ENCODE assay signal across 1 cellular context in the genomic region with DNA sequence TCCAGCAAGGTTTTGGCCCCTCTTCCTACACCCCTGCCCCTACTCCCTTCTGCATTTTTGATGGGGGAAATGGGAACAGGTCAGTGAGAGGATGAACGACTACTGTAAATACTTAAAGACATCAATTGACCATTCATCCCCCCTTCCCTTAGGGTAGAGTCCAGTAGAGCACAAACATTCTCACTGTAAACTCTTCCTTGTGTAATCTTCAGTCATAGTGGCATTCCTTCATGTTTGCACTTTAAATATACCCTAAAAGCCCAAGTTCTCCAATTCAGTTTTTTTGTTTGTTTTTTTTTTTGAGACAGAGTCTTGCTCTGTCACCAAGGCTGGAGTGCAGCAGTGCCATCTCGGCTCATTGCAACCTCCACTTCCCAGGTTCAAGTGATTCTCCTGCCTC.
TF ChIP-seq lines count a peak whose summit lies in the region.

No MANE protein-coding gene starts in this region.

TF ChIP-seq in HepG2, 621 proteins besides CTCF, POLR2A, EP300 and RAD21 (continued from another document and continues in another):
- TF ChIP-seq, protein P1, sequence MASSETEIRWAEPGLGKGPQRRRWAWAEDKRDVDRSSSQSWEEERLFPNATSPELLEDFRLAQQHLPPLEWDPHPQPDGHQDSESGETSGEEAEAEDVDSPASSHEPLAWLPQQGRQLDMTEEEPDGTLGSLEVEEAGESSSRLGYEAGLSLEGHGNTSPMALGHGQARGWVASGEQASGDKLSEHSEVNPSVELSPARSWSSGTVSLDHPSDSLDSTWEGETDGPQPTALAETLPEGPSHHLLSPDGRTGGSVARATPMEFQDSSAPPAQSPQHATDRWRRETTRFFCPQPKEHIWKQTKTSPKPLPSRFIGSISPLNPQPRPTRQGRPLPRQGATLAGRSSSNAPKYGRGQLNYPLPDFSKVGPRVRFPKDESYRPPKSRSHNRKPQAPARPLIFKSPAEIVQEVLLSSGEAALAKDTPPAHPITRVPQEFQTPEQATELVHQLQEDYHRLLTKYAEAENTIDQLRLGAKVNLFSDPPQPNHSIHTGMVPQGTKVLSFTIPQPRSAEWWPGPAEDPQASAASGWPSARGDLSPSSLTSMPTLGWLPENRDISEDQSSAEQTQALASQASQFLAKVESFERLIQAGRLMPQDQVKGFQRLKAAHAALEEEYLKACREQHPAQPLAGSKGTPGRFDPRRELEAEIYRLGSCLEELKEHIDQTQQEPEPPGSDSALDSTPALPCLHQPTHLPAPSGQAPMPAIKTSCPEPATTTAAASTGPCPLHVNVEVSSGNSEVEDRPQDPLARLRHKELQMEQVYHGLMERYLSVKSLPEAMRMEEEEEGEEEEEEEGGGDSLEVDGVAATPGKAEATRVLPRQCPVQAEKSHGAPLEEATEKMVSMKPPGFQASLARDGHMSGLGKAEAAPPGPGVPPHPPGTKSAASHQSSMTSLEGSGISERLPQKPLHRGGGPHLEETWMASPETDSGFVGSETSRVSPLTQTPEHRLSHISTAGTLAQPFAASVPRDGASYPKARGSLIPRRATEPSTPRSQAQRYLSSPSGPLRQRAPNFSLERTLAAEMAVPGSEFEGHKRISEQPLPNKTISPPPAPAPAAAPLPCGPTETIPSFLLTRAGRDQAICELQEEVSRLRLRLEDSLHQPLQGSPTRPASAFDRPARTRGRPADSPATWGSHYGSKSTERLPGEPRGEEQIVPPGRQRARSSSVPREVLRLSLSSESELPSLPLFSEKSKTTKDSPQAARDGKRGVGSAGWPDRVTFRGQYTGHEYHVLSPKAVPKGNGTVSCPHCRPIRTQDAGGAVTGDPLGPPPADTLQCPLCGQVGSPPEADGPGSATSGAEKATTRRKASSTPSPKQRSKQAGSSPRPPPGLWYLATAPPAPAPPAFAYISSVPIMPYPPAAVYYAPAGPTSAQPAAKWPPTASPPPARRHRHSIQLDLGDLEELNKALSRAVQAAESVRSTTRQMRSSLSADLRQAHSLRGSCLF (CRISPR knock-in tag; IDR thresholded peaks at IDR 0.05; ENCODE audit: borderline replicate concordance) = no peak
- no peak for TF ChIP-seq RBM39 (IDR thresholded peaks at IDR 0.05; ENCODE audit: low read depth, low read length, poor library complexity, severe bottlenecking)
- TF ChIP-seq KAT7 (CRISPR knock-in tag; IDR thresholded peaks at IDR 0.05; ENCODE audit: borderline replicate concordance) = no peak
- no peak for TF ChIP-seq ZMYM3 (CRISPR knock-in tag; IDR thresholded peaks at IDR 0.05)
- TF ChIP-seq, protein P2, sequence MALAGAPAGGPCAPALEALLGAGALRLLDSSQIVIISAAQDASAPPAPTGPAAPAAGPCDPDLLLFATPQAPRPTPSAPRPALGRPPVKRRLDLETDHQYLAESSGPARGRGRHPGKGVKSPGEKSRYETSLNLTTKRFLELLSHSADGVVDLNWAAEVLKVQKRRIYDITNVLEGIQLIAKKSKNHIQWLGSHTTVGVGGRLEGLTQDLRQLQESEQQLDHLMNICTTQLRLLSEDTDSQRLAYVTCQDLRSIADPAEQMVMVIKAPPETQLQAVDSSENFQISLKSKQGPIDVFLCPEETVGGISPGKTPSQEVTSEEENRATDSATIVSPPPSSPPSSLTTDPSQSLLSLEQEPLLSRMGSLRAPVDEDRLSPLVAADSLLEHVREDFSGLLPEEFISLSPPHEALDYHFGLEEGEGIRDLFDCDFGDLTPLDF (CRISPR knock-in tag; IDR thresholded peaks at IDR 0.05) = no peak
- TF ChIP-seq TCF7 (IDR thresholded peaks at IDR 0.05; ENCODE audit: low read depth) = no peak
- no peak for TF ChIP-seq ZNF207 (IDR thresholded peaks at IDR 0.05; ENCODE audit: borderline replicate concordance)
- no peak for TF ChIP-seq FOXP1 (IDR thresholded peaks at IDR 0.05)
- TF ChIP-seq FOXP1 (CRISPR knock-in tag; IDR thresholded peaks at IDR 0.05) = peak; percentile 72
- no peak for TF ChIP-seq ZNF274 (CRISPR knock-in tag; IDR thresholded peaks at IDR 0.05)
- peak; percentile 51 for TF ChIP-seq TEAD3 (CRISPR knock-in tag; optimal IDR thresholded peaks at IDR 0.05; ENCODE audit: borderline replicate concordance)
- TF ChIP-seq TRIM24 (CRISPR knock-in tag; IDR thresholded peaks at IDR 0.05) = no peak
- TF ChIP-seq FOSL1 (CRISPR knock-in tag; IDR thresholded peaks at IDR 0.05; ENCODE audit: borderline replicate concordance) = no peak
- TF ChIP-seq, protein P3, sequence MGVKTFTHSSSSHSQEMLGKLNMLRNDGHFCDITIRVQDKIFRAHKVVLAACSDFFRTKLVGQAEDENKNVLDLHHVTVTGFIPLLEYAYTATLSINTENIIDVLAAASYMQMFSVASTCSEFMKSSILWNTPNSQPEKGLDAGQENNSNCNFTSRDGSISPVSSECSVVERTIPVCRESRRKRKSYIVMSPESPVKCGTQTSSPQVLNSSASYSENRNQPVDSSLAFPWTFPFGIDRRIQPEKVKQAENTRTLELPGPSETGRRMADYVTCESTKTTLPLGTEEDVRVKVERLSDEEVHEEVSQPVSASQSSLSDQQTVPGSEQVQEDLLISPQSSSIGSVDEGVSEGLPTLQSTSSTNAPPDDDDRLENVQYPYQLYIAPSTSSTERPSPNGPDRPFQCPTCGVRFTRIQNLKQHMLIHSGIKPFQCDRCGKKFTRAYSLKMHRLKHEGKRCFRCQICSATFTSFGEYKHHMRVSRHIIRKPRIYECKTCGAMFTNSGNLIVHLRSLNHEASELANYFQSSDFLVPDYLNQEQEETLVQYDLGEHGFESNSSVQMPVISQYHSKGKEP (CRISPR knock-in tag; IDR thresholded peaks at IDR 0.05) = no peak
- TF ChIP-seq ZBTB38 (CRISPR knock-in tag; IDR thresholded peaks at IDR 0.05) = no peak
- TF ChIP-seq, protein P4, sequence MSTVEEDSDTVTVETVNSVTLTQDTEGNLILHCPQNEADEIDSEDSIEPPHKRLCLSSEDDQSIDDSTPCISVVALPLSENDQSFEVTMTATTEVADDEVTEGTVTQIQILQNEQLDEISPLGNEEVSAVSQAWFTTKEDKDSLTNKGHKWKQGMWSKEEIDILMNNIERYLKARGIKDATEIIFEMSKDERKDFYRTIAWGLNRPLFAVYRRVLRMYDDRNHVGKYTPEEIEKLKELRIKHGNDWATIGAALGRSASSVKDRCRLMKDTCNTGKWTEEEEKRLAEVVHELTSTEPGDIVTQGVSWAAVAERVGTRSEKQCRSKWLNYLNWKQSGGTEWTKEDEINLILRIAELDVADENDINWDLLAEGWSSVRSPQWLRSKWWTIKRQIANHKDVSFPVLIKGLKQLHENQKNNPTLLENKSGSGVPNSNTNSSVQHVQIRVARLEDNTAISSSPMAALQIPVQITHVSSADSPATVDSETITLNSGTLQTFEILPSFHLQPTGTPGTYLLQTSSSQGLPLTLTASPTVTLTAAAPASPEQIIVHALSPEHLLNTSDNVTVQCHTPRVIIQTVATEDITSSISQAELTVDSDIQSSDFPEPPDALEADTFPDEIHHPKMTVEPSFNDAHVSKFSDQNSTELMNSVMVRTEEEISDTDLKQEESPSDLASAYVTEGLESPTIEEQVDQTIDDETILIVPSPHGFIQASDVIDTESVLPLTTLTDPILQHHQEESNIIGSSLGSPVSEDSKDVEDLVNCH (CRISPR knock-in tag; IDR thresholded peaks at IDR 0.05) = no peak
- TF ChIP-seq, protein P5, sequence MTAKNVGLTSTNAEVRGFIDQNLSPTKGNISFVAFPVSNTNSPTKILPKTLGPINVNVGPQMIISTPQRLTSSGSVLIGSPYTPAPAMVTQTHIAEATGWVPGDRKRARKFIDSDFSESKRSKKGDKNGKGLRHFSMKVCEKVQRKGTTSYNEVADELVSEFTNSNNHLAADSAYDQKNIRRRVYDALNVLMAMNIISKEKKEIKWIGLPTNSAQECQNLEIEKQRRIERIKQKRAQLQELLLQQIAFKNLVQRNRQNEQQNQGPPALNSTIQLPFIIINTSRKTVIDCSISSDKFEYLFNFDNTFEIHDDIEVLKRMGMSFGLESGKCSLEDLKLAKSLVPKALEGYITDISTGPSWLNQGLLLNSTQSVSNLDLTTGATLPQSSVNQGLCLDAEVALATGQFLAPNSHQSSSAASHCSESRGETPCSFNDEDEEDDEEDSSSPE (CRISPR knock-in tag; IDR thresholded peaks at IDR 0.05) = no peak
- TF ChIP-seq FOXC1 (CRISPR knock-in tag; IDR thresholded peaks at IDR 0.05; ENCODE audit: borderline replicate concordance) = no peak
- TF ChIP-seq, protein P6, sequence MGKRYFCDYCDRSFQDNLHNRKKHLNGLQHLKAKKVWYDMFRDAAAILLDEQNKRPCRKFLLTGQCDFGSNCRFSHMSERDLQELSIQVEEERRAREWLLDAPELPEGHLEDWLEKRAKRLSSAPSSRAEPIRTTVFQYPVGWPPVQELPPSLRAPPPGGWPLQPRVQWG (CRISPR knock-in tag; IDR thresholded peaks at IDR 0.05; ENCODE audit: borderline replicate concordance, low read depth) = no peak
- TF ChIP-seq, protein P7, sequence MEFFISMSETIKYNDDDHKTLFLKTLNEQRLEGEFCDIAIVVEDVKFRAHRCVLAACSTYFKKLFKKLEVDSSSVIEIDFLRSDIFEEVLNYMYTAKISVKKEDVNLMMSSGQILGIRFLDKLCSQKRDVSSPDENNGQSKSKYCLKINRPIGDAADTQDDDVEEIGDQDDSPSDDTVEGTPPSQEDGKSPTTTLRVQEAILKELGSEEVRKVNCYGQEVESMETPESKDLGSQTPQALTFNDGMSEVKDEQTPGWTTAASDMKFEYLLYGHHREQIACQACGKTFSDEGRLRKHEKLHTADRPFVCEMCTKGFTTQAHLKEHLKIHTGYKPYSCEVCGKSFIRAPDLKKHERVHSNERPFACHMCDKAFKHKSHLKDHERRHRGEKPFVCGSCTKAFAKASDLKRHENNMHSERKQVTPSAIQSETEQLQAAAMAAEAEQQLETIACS (CRISPR knock-in tag; IDR thresholded peaks at IDR 0.05) = no peak
- no peak for TF ChIP-seq ZNF644 (CRISPR knock-in tag; IDR thresholded peaks at IDR 0.05; ENCODE audit: low read depth)
- TF ChIP-seq, protein P8, sequence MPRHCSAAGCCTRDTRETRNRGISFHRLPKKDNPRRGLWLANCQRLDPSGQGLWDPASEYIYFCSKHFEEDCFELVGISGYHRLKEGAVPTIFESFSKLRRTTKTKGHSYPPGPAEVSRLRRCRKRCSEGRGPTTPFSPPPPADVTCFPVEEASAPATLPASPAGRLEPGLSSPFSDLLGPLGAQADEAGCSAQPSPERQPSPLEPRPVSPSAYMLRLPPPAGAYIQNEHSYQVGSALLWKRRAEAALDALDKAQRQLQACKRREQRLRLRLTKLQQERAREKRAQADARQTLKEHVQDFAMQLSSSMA (CRISPR knock-in tag; IDR thresholded peaks at IDR 0.05) = no peak
- TF ChIP-seq, protein P9, sequence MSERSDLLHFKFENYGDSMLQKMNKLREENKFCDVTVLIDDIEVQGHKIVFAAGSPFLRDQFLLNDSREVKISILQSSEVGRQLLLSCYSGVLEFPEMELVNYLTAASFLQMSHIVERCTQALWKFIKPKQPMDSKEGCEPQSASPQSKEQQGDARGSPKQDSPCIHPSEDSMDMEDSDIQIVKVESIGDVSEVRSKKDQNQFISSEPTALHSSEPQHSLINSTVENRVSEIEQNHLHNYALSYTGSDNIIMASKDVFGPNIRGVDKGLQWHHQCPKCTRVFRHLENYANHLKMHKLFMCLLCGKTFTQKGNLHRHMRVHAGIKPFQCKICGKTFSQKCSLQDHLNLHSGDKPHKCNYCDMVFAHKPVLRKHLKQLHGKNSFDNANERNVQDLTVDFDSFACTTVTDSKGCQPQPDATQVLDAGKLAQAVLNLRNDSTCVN (CRISPR knock-in tag; IDR thresholded peaks at IDR 0.05; ENCODE audit: borderline replicate concordance) = no peak
- no peak for TF ChIP-seq ZNF83 (CRISPR knock-in tag; IDR thresholded peaks at IDR 0.05; ENCODE audit: borderline replicate concordance)
- TF ChIP-seq, protein P10, sequence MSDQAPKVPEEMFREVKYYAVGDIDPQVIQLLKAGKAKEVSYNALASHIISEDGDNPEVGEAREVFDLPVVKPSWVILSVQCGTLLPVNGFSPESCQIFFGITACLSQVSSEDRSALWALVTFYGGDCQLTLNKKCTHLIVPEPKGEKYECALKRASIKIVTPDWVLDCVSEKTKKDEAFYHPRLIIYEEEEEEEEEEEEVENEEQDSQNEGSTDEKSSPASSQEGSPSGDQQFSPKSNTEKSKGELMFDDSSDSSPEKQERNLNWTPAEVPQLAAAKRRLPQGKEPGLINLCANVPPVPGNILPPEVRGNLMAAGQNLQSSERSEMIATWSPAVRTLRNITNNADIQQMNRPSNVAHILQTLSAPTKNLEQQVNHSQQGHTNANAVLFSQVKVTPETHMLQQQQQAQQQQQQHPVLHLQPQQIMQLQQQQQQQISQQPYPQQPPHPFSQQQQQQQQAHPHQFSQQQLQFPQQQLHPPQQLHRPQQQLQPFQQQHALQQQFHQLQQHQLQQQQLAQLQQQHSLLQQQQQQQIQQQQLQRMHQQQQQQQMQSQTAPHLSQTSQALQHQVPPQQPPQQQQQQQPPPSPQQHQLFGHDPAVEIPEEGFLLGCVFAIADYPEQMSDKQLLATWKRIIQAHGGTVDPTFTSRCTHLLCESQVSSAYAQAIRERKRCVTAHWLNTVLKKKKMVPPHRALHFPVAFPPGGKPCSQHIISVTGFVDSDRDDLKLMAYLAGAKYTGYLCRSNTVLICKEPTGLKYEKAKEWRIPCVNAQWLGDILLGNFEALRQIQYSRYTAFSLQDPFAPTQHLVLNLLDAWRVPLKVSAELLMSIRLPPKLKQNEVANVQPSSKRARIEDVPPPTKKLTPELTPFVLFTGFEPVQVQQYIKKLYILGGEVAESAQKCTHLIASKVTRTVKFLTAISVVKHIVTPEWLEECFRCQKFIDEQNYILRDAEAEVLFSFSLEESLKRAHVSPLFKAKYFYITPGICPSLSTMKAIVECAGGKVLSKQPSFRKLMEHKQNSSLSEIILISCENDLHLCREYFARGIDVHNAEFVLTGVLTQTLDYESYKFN (CRISPR knock-in tag; conservative IDR thresholded peaks at IDR 0.05) = peak; percentile 54
- TF ChIP-seq SUZ12 (IDR thresholded peaks at IDR 0.05; ENCODE audit: low read depth, low read length) = no peak
- no peak for TF ChIP-seq ZNF563 (CRISPR knock-in tag; IDR thresholded peaks at IDR 0.05)
- TF ChIP-seq ZSCAN21 (CRISPR knock-in tag; IDR thresholded peaks at IDR 0.05; ENCODE audit: borderline replicate concordance) = no peak
- TF ChIP-seq GPN1 (CRISPR knock-in tag; IDR thresholded peaks at IDR 0.05; ENCODE audit: borderline replicate concordance) = no peak
- no peak for TF ChIP-seq KLF13 (CRISPR knock-in tag; IDR thresholded peaks at IDR 0.05)
- TF ChIP-seq ARNT (IDR thresholded peaks at IDR 0.05) = no peak
- TF ChIP-seq ZNF10 (CRISPR knock-in tag; IDR thresholded peaks at IDR 0.05; ENCODE audit: borderline replicate concordance, low read depth) = no peak
- no peak for TF ChIP-seq ZNF557 (CRISPR knock-in tag; IDR thresholded peaks at IDR 0.05)
